Comparison of ENCODE assay signal across 12 cellular contexts in the genomic region with DNA sequence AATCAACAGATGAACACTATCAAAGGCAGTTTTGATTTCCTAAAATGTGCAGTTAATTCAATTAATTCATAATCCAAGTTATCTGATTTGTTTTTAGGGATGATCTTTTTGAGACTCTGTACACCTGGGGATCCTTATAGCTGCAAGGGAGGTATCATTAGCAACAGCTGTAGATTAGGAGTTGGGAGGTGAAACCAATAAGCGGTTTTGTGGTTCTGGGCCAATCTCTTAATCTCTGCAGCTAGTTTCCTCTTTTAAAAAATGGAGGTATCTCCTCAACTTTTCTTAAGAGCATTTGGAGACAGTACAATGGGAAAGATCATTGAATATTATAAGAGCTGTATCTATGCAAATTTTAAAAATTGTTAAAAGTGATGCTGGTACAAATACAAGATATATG.
A peak's percentile ranks its signal among the peaks of the same experiment; 100 is the strongest.
DNase-seq lines count a peak whose midpoint lies in the region; ATAC-seq, FAIRE-seq and TF ChIP-seq lines count a peak whose summit lies in the region.
"Had no signal": no experiment of that assay in that cellular context is flagged by ENCODE, and none has a peak within 500 bp of the region (broad histone marks: within the 10 kb centered on the region; RNA-seq: fewer than 3 reads in every experiment).

No MANE protein-coding gene starts in this region.

- no peaks in the 10 kb centered on the region for H4K20me1 ChIP-seq in PC-3 (ENCODE audit: low read length)

- H3K79me2 ChIP-seq in PC-3 (ENCODE audit: low read length), result no peaks in the 10 kb centered on the region

- no peak for TF ChIP-seq CTCF in PC-3 (conservative IDR thresholded peaks at IDR 0.05; ENCODE audit: low read depth, low read length)

- CTCF ChIA-PET in PC-3 (lab: Charles Lee), result no interaction called here

- no peaks in the 10 kb centered on the region for H3K9me2 ChIP-seq in PC-3 (replicated peaks; ENCODE audit: low read length)

- no peaks in the 10 kb centered on the region for H3K4me1 ChIP-seq in PC-3 (ENCODE audit: insufficient read depth, low read length)
- H3K4me1 ChIP-seq: neural progenitor cell had no signal

- H3K36me3 ChIP-seq in PC-3 (ENCODE audit: low read depth, low read length), result no peaks in the 10 kb centered on the region
- H3K36me3 ChIP-seq: brain microvascular endothelial cell, neural progenitor cell had no signal

- H3K27ac ChIP-seq in cingulate gyrus (ENCODE audit: low read depth, low read length) (peak overlapping the region; percentile 29), PC-3 (ENCODE audit: low read length) (no peak overlapping the region)
- H3K27ac ChIP-seq: brain microvascular endothelial cell, neural progenitor cell had no signal

- H3K4me3 ChIP-seq in PC-3 (ENCODE audit: low read length), result no peak overlapping the region
- H3K4me3 ChIP-seq: GM23338, neural progenitor cell had no signal

- intact Hi-C loops in PC-3 (cut with micrococcal nuclease), result no loop called here

- no peaks in the 10 kb centered on the region for H3K27me3 ChIP-seq in PC-3 (ENCODE audit: low read length)
- H3K27me3 ChIP-seq: brain microvascular endothelial cell, neural progenitor cell had no signal

- peak; percentile 70 for ATAC-seq in GM19043 (IDR thresholded peaks at IDR 0.05; ENCODE audit: low read depth, unreplicated experiment)
- peak; percentile 69 for ATAC-seq in HG02610 (IDR thresholded peaks at IDR 0.05; ENCODE audit: unreplicated experiment)
- peak; percentile 84 for ATAC-seq in HG03432 (IDR thresholded peaks at IDR 0.05; ENCODE audit: unreplicated experiment)
- ATAC-seq in PC-3, result no peak
- ATAC-seq: GM23338 had no signal

- H3K4me2 ChIP-seq in PC-3 (ENCODE audit: low read length), result no peak overlapping the region
- H3K4me2 ChIP-seq: GM23338, neural progenitor cell had no signal

- no TSS peak for BruUV-seq in PC-3 (replicated peaks; lab: Mats Ljungman, UMichigan)

- H3F3A ChIP-seq in PC-3 (ENCODE audit: low read length, unreplicated experiment), result no peaks in the 10 kb centered on the region

- H2AFZ ChIP-seq in PC-3 (ENCODE audit: low read length), result no peak overlapping the region
- H2AFZ ChIP-seq: GM23338, neural progenitor cell had no signal

- POLR2A ChIA-PET in PC-3 (lab: Charles Lee; ENCODE audit: unreplicated experiment), result no interaction called here

- DNase-seq in PC-3 (no peak), HTR-8/SVneo (ENCODE audit: insufficient read length, low spot score) (no peak), DMS114 treated with DMSO at 0.1 percent for 48 hours (lab: John Stamatoyannopoulos, UW; ENCODE audit: unreplicated experiment) (no peak)
- DNase-seq: brain microvascular endothelial cell; stimulated activated CD4-positive, alpha-beta T cell treated with anti-CD3 and anti-CD28 coated beads, Interleukin-15, amount 100 ng/mL, for 24 hours; stimulated activated naive CD4-positive, alpha-beta T cell treated with Interleukin-2 at 50 U/mL for 16 hours had no signal

- no peak overlapping the region for H3K9ac ChIP-seq in PC-3 (ENCODE audit: low read length)
- H3K9ac ChIP-seq: neural progenitor cell had no signal

- FAIRE-seq in HTR-8/SVneo (lab: Jason Lieb, UNC), result no peak

- no peaks in the 10 kb centered on the region for H3K9me3 ChIP-seq in PC-3 (ENCODE audit: low read length)
